Comparison of ENCODE assay signal across 16 cellular contexts in genomic region chr5:72185717-72186388, GRCh38.
DNase-seq lines count a peak whose midpoint lies in the region; ATAC-seq and TF ChIP-seq lines count a peak whose summit lies in the region.
"Had no signal": no experiment of that assay in that cellular context is flagged by ENCODE, and none has a peak within 500 bp of the region (broad histone marks: within the 10 kb centered on the region; RNA-seq: fewer than 3 reads in every experiment).

No MANE protein-coding gene starts in this region.

- H3K36me3 ChIP-seq in heart left ventricle (peaks cover 0 to 62% (median 24%) of the 10 kb centered on the region in 9 donors), thoracic aorta (peaks cover 28% of the 10 kb centered on the region)

- no peak for TF ChIP-seq POLR2A in heart left ventricle (IDR thresholded peaks at IDR 0.05)

- ATAC-seq in heart left ventricle (peak; percentile 69 to 88 (median 80)), thoracic aorta (ENCODE audit: insufficient number of reproducible peaks, low FRiP score, low read depth) (no peak), GM18519 (IDR thresholded peaks at IDR 0.05; ENCODE audit: low FRiP score, unreplicated experiment) (no peak), HG02763 (IDR thresholded peaks at IDR 0.05; ENCODE audit: unreplicated experiment) (no peak)
- ATAC-seq: activated CD8-positive, alpha-beta memory T cell treated with anti-CD3 and anti-CD28 coated beads, Interleukin-2, amount 10 ng/mL, durations not matched to agents 7 days and 5 days; stimulated activated effector memory CD8-positive, alpha-beta T cell treated with anti-CD3 and anti-CD28 coated beads, Interleukin-12 subunit alpha, Interleukin-12 subunit beta, amount 100 ng/mL, for 72 hours had no signal

- in situ Hi-C loops in astrocyte of the spinal cord (cut with HindIII; ENCODE audit: low sequenced_read_pairs): no loop called here

- H3K9me3 ChIP-seq in heart left ventricle: no peaks in the 10 kb centered on the region
- no peaks in the 10 kb centered on the region for H3K9me3 ChIP-seq in thoracic aorta

- H3K4me3 ChIP-seq in astrocyte of the spinal cord (ENCODE audit: low read depth, low read length) (no peak overlapping the region), heart left ventricle (no peak overlapping the region), thoracic aorta (peak overlapping the region; percentile 24)

- H3K4me1 ChIP-seq in heart left ventricle (peaks cover 0 to 34% (median 14%) of the 10 kb centered on the region in 12 donors), thoracic aorta (ENCODE audit: control insufficient read depth in 1 of 2, low read depth in 2 of 2) (peaks cover 30 to 93% of the 10 kb centered on the region in 2 donors)

- 66 to 74% (median 72%) methylated on average over 9 of the region's 9 CpGs for WGBS in heart left ventricle, 4 donors

- H3K27ac ChIP-seq in heart left ventricle (peak overlapping the region in 2 of 12 donors; percentile 10 to 35), thoracic aorta (peak overlapping the region; percentile 73 to 96)

- TF ChIP-seq CTCF in astrocyte of the spinal cord (IDR thresholded peaks at IDR 0.05; ENCODE audit: low read depth, low read length): no peak
- TF ChIP-seq CTCF in heart left ventricle (IDR thresholded peaks at IDR 0.05): no peak
- TF ChIP-seq CTCF in thoracic aorta (IDR thresholded peaks at IDR 0.05): no peak

- intact Hi-C loops in heart left ventricle (cut with DNase I): loop anchor here in 1 of 10 donors (10.0 kb wide), 1 partner anchor 51 kb away; no protein-coding TSS in a partner anchor

- DNase-seq in NCI-H748 (lab: John Stamatoyannopoulos, UW; ENCODE audit: unreplicated experiment) (peak; percentile 47), NCI-H748 treated with DMSO at 0.1 percent for 48 hours (lab: John Stamatoyannopoulos, UW) (no peak), astrocyte of the spinal cord (ENCODE audit: low read depth, low spot score) (peak; percentile 58), heart left ventricle (peak in 2 of 5 donors; percentile 50 to 51), thoracic aorta (ENCODE audit: low spot score) (no peak), UCSD-AML1 (lab: John Stamatoyannopoulos, UW; ENCODE audit: unreplicated experiment) (no peak)
- DNase-seq: activated CD4-positive, alpha-beta T cell treated with anti-CD3 and anti-CD28 coated beads for 1 hour; activated CD8-positive, alpha-beta memory T cell treated with anti-CD3 and anti-CD28 coated beads, Interleukin-2, amount 10 ng/mL, durations not matched to agents 7 days and 5 days; activated effector memory CD4-positive, alpha-beta T cell treated with Interleukin-2 at 50 U/mL for 16 hours; CD4-positive, alpha-beta T cell; dermis blood vessel endothelial cell; NCI-H2107; posterior cingulate gyrus had no signal

- no peaks in the 10 kb centered on the region for H3K27me3 ChIP-seq in heart left ventricle
- no peaks in the 10 kb centered on the region for H3K27me3 ChIP-seq in thoracic aorta (replicated peaks; ENCODE audit: insufficient read depth)

Comparison
In these comparisons a context has a peak if more than half of its experiments do, and no peak if none do; other contexts are left out.
1. DNase-seq: peak in NCI-H748 (single experiment) and astrocyte of the spinal cord (single experiment); none in NCI-H748 treated with DMSO at 0.1 percent for 48 hours (single experiment), thoracic aorta (single experiment) and UCSD-AML1 (single experiment).
2. ATAC-seq: peak in heart left ventricle (4 of 4); none in thoracic aorta (single experiment), GM18519 (single experiment) and HG02763 (single experiment).